Comparison of ENCODE assay signal across 1 cellular context in the genomic region with DNA sequence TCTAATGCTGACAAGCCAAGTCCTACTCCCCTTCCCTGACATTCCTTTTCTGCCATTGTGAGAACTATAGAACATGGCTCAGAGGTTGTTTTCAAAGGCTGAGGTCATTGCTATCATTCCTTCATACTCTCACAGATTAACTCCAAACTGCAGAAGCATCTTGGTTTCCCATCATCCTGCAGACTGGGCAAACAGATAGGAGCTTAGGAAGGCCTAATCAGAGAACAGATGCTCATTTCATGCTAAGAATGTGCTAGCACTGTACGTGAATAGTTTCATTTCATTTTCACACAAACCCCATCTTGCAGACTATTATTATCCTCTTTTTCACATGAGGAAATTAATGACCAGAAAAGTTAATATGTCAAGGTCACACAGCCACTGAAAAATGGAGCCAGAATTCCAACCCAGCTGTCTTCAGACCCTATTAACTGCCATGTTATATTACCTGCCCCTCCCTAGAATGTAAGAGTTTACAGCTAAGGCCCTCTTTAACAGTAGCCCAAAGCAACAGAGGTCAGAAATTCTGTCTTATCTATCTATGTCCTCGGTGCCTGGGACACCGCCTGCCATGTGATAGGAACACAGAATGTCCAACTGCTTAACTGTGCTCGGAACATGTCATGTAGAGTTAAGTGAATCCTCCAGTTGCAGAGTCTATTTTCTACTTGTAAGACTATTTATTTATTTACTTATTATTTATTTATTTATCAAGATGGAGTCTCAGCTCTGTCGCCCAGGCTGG.
TF ChIP-seq lines count a peak whose summit lies in the region.

No MANE protein-coding gene starts in this region.

TF ChIP-seq in K562, 482 proteins besides CTCF, POLR2A, EP300 and RAD21 (continued from another document and continues in another):
- peak; percentile 42; the same call in 1 of the 2 replicates for TF ChIP-seq MGA (IDR thresholded peaks at IDR 0.05)
- no peak for TF ChIP-seq MAFF (IDR thresholded peaks at IDR 0.05; ENCODE audit: low read length)
- no peak for TF ChIP-seq CEBPG (CRISPR knock-in tag; IDR thresholded peaks at IDR 0.05)
- no peak for TF ChIP-seq CEBPG (tag; conservative IDR thresholded peaks at IDR 0.05 in 1 of 2, IDR thresholded peaks at IDR 0.05 in 1 of 2)
- TF ChIP-seq HDAC2 (IDR thresholded peaks at IDR 0.05): no peak
- TF ChIP-seq RBM39 (optimal IDR thresholded peaks at IDR 0.05; ENCODE audit: low read depth, low read length): no peak
- no peak for TF ChIP-seq RBM17 (IDR thresholded peaks at IDR 0.05; ENCODE audit: borderline replicate concordance, low read depth, low read length)
- TF ChIP-seq FIP1L1 (IDR thresholded peaks at IDR 0.05; ENCODE audit: low read depth, low read length, poor library complexity, severe bottlenecking): no peak
- no peak for TF ChIP-seq ZNF232 (CRISPR knock-in tag; IDR thresholded peaks at IDR 0.05)
- TF ChIP-seq MED1 (CRISPR knock-in tag; IDR thresholded peaks at IDR 0.05; ENCODE audit: borderline replicate concordance): no peak
- TF ChIP-seq BACH1 (tag; IDR thresholded peaks at IDR 0.05): no peak
- peak; percentile 35 for TF ChIP-seq EHMT2 (IDR thresholded peaks at IDR 0.05)
- TF ChIP-seq EP400 (IDR thresholded peaks at IDR 0.05): no peak
- TF ChIP-seq NONO (IDR thresholded peaks at IDR 0.05; ENCODE audit: low read depth in 2 of 2, low read length in 1 of 2): no peak
- no peak for TF ChIP-seq SRSF1 (IDR thresholded peaks at IDR 0.05; ENCODE audit: low read depth, low read length)
- TF ChIP-seq ATF7 (IDR thresholded peaks at IDR 0.05): peak; percentile 59; the same call in 1 of the 2 replicates
- no peak for TF ChIP-seq RNF2 (IDR thresholded peaks at IDR 0.05)
- TF ChIP-seq PRMT5 (CRISPR knock-in tag; IDR thresholded peaks at IDR 0.05): no peak
- no peak for TF ChIP-seq DMBX1 (CRISPR knock-in tag; IDR thresholded peaks at IDR 0.05; ENCODE audit: borderline replicate concordance)
- TF ChIP-seq ZNF24 (IDR thresholded peaks at IDR 0.05): peak; percentile 85
- TF ChIP-seq HSF4 (CRISPR knock-in tag; IDR thresholded peaks at IDR 0.05; ENCODE audit: borderline replicate concordance): 0 out of 2 replicates have a peak, but pooled peaks have one; percentile 12
- TF ChIP-seq ZNF511 (CRISPR knock-in tag; IDR thresholded peaks at IDR 0.05): no peak
- TF ChIP-seq TARDBP (IDR thresholded peaks at IDR 0.05): no peak
- no peak for TF ChIP-seq DDX20 (tag; IDR thresholded peaks at IDR 0.05; ENCODE audit: low read depth)
- TF ChIP-seq BRF1 (IDR thresholded peaks at IDR 0.05; ENCODE audit: borderline replicate concordance, extremely low read depth, insufficient read length): no peak
- TF ChIP-seq ETS1 (conservative IDR thresholded peaks at IDR 0.05; ENCODE audit: control insufficient read depth, low read depth, low read length): no peak
- TF ChIP-seq, protein P1, sequence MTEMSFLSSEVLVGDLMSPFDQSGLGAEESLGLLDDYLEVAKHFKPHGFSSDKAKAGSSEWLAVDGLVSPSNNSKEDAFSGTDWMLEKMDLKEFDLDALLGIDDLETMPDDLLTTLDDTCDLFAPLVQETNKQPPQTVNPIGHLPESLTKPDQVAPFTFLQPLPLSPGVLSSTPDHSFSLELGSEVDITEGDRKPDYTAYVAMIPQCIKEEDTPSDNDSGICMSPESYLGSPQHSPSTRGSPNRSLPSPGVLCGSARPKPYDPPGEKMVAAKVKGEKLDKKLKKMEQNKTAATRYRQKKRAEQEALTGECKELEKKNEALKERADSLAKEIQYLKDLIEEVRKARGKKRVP (CRISPR knock-in tag; IDR thresholded peaks at IDR 0.05): no peak
- TF ChIP-seq MYBL2 (IDR thresholded peaks at IDR 0.05; ENCODE audit: low read depth): no peak
- no peak for TF ChIP-seq MYBL2 (CRISPR knock-in tag; IDR thresholded peaks at IDR 0.05; ENCODE audit: borderline replicate concordance)
- TF ChIP-seq, protein P2, sequence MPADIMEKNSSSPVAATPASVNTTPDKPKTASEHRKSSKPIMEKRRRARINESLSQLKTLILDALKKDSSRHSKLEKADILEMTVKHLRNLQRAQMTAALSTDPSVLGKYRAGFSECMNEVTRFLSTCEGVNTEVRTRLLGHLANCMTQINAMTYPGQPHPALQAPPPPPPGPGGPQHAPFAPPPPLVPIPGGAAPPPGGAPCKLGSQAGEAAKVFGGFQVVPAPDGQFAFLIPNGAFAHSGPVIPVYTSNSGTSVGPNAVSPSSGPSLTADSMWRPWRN (IDR thresholded peaks at IDR 0.05; ENCODE audit: low read depth): no peak
- no peak for TF ChIP-seq RBFOX2 (IDR thresholded peaks at IDR 0.05; ENCODE audit: low read depth, low read length)
- peak; percentile 64 for TF ChIP-seq MTA2 (IDR thresholded peaks at IDR 0.05; ENCODE audit: low read depth)
- TF ChIP-seq BCL6 (CRISPR knock-in tag; IDR thresholded peaks at IDR 0.05): no peak
- TF ChIP-seq ZNF12 (CRISPR knock-in tag; IDR thresholded peaks at IDR 0.05): no peak
- no peak for TF ChIP-seq ZNF280A (IDR thresholded peaks at IDR 0.05; ENCODE audit: low read depth, partially characterized antibody)
- TF ChIP-seq CREBBP (IDR thresholded peaks at IDR 0.05; ENCODE audit: low read depth, low read length): no peak
- TF ChIP-seq GATA2 (CRISPR knock-in tag; IDR thresholded peaks at IDR 0.05): peak; percentile 54; the same call in 1 of the 2 replicates
- no peak for TF ChIP-seq ZNF445 (CRISPR knock-in tag; IDR thresholded peaks at IDR 0.05; ENCODE audit: low read depth)
- no peak for TF ChIP-seq SLC30A9 (CRISPR knock-in tag; IDR thresholded peaks at IDR 0.05)
- no peak for TF ChIP-seq PHF8 (IDR thresholded peaks at IDR 0.05; ENCODE audit: borderline replicate concordance, low read length)
- TF ChIP-seq ZNF253 (CRISPR knock-in tag; conservative IDR thresholded peaks at IDR 0.05): no peak
- TF ChIP-seq TAL1 (IDR thresholded peaks at IDR 0.05): peak; percentile 78
- no peak for TF ChIP-seq MEF2D (tag; conservative IDR thresholded peaks at IDR 0.05; ENCODE audit: low read depth)
- no peak for TF ChIP-seq ASH1L (IDR thresholded peaks at IDR 0.05; ENCODE audit: borderline replicate concordance, low read depth, partially characterized antibody)
- no peak for TF ChIP-seq ERF (CRISPR knock-in tag; IDR thresholded peaks at IDR 0.05)
- TF ChIP-seq, protein P3, sequence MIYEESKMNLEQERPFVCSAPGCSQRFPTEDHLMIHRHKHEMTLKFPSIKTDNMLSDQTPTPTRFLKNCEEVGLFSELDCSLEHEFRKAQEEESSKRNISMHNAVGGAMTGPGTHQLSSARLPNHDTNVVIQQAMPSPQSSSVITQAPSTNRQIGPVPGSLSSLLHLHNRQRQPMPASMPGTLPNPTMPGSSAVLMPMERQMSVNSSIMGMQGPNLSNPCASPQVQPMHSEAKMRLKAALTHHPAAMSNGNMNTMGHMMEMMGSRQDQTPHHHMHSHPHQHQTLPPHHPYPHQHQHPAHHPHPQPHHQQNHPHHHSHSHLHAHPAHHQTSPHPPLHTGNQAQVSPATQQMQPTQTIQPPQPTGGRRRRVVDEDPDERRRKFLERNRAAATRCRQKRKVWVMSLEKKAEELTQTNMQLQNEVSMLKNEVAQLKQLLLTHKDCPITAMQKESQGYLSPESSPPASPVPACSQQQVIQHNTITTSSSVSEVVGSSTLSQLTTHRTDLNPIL (CRISPR knock-in tag; IDR thresholded peaks at IDR 0.05): no peak
- no peak for TF ChIP-seq TAF7 (tag; IDR thresholded peaks at IDR 0.05)
- TF ChIP-seq NRF1 (conservative IDR thresholded peaks at IDR 0.05 in 1 of 2, IDR thresholded peaks at IDR 0.05 in 1 of 2): no peak
- TF ChIP-seq POLR2AphosphoS5 (IDR thresholded peaks at IDR 0.05; ENCODE audit: control insufficient read depth, insufficient read depth, low read depth, low read length): peak; percentile 61
- TF ChIP-seq NFE2L1 (tag; IDR thresholded peaks at IDR 0.05; ENCODE audit: borderline replicate concordance, low read depth): no peak
- TF ChIP-seq CBX8 (IDR thresholded peaks at IDR 0.05; ENCODE audit: borderline replicate concordance, extremely low read depth, low read depth, low read length, poor library complexity, severe bottlenecking): no peak
- TF ChIP-seq SRSF7 (optimal IDR thresholded peaks at IDR 0.05; ENCODE audit: low read depth, low read length): no peak
